In the genomic region with DNA sequence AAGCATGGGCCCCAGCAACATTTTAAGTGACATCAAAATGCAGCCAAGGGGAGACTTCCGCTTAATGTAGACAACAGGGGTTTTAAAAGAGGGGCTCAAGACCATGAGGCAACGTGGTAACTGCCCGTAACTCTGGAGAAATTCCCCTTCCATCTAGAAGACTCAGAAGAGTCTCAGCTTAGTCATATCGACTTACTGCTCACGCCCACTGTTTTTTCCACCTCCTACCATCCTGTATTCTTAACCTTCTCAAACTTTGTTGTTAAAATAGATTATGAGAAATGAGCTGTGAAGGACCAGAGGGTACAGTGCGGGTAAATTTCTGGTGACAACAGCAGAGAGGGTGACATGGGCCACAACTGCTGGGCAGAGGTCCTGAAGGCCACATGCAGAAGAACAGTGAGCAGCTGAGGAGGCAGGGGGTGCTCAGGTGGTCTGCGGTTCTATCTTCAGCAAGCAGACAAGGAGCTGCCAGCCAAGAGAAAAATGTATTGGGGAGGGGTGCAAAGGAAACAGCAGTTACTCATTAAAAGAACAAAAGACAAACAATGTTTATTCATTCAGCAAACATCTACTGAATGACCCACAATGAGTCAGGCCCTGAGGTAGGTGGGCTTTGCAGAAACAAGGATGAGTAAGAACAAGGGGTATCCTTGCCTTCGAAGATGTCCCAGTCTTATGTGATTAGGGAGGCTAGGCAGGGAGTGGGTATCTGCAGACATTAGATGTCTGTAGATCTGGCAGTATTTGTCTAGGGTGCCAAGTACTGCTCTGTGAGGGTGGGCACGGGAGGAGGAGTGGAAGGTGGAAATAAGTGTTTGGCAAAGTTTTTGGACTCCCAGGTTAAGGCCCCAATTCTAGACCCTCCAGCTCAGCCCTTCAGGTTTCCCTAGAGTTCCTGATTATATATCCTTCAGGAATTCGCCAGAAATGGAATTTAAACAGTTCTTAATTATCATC, we compare ENCODE assay signal across 8 cellular contexts.
DNase-seq lines count a peak whose midpoint lies in the region; ATAC-seq lines count a peak whose summit lies in the region.

No MANE protein-coding gene starts in this region.

- H3K4me3 Mint-ChIP-seq in activated T-cell treated with anti-CD3 and anti-CD28 coated beads, Interleukin-2, amount 50 U/mL, for 4 hours: peak overlapping the region; percentile 54

- peaks cover 28% of the 10 kb centered on the region for H3K36me3 Mint-ChIP-seq in activated T-cell treated with anti-CD3 and anti-CD28 coated beads, Interleukin-2, amount 50 U/mL, for 4 hours (ENCODE audit: insufficient read depth)

- ATAC-seq in HG03139 (IDR thresholded peaks at IDR 0.05; ENCODE audit: unreplicated experiment): peak; percentile 68
- ATAC-seq in activated T-cell treated with anti-CD3 and anti-CD28 coated beads, Interleukin-2, amount 50 U/mL, for 4 hours: peak; percentile 81 to 85

- H3K27me3 Mint-ChIP-seq in activated T-cell treated with anti-CD3 and anti-CD28 coated beads, Interleukin-2, amount 50 U/mL, for 4 hours (ENCODE audit: low read depth): no peaks in the 10 kb centered on the region

- peak; percentile 70 for DNase-seq in activated effector memory CD4-positive, alpha-beta T cell treated with anti-CD3 and anti-CD28 coated beads, Interleukin-2, amount 50 U/mL, for 16 hours
- no peak for DNase-seq in activated effector memory CD4-positive, alpha-beta T cell treated with Interleukin-2 at 50 U/mL for 16 hours
- no peak for DNase-seq in activated T-cell treated with anti-CD3 and anti-CD28 coated beads, Interleukin-2, amount 50 U/mL, for 4 hours
- peak; percentile 10 to 28 (median 22) for DNase-seq in stimulated activated CD4-positive, alpha-beta T cell treated with anti-CD3 and anti-CD28 coated beads, Interleukin-1b, Interleukin-23, amount 100 ng/mL, for 24 hours (ENCODE audit: low read depth in 4 of 4, low spot score in 1 of 4)
- DNase-seq in NCI-H2081 (lab: John Stamatoyannopoulos, UW) (no peak), NCI-H510A treated with DMSO at 0.1 percent for 48 hours (lab: John Stamatoyannopoulos, UW) (no peak), H4 (ENCODE audit: low spot score) (no peak)

- H3K9me3 Mint-ChIP-seq in activated T-cell treated with anti-CD3 and anti-CD28 coated beads, Interleukin-2, amount 50 U/mL, for 4 hours: no peaks in the 10 kb centered on the region

- H3K4me1 Mint-ChIP-seq in activated T-cell treated with anti-CD3 and anti-CD28 coated beads, Interleukin-2, amount 50 U/mL, for 4 hours (ENCODE audit: low read depth): peaks cover 61% of the 10 kb centered on the region

Comparison
In these comparisons a context has a peak if more than half of its experiments do, and no peak if none do; other contexts are left out.
1. DNase-seq: peak in activated effector memory CD4-positive, alpha-beta T cell treated with anti-CD3 and anti-CD28 coated beads, Interleukin-2, amount 50 U/mL, for 16 hours (single experiment) and stimulated activated CD4-positive, alpha-beta T cell treated with anti-CD3 and anti-CD28 coated beads, Interleukin-1b, Interleukin-23, amount 100 ng/mL, for 24 hours (4 of 4); none in activated effector memory CD4-positive, alpha-beta T cell treated with Interleukin-2 at 50 U/mL for 16 hours (single experiment), activated T-cell treated with anti-CD3 and anti-CD28 coated beads, Interleukin-2, amount 50 U/mL, for 4 hours (single experiment), NCI-H2081 (0 of 2), NCI-H510A treated with DMSO at 0.1 percent for 48 hours (single experiment) and H4 (single experiment).